In genomic region chr18:22282311-22283235, GRCh38 we compare ENCODE assay signal across 8 cellular contexts.
DNase-seq lines count a peak whose midpoint lies in the region; ATAC-seq and TF ChIP-seq lines count a peak whose summit lies in the region.

No MANE protein-coding gene starts in this region.

- peak in 3 of 5 experiments; percentile 7 to 81 (median 73) for DNase-seq in T-helper 2 cell
- no peak for DNase-seq in T-helper 2 cell treated with Interferon-gamma antibody and Interleukin-4, amounts not matched to agents 5 μg/mL and 100 μg/mL, for 36 hours (ENCODE audit: low spot score)
- peak in 30 of 34 experiments; percentile 8 to 62 (median 33) for DNase-seq in T-cell
- DNase-seq in esophagus muscularis mucosa (ENCODE audit: extremely low spot score), result no peak
- DNase-seq in stomach, result no peak
- no peak for DNase-seq in G401 (ENCODE audit: low spot score)

- H3K4me3 Mint-ChIP-seq in T-helper 2 cell treated with Interferon-gamma antibody and Interleukin-4, amounts not matched to agents 5 μg/mL and 100 μg/mL, for 36 hours, result no peak overlapping the region
- no peak overlapping the region for H3K4me3 Mint-ChIP-seq in T-cell

- no peak for TF ChIP-seq CTCF in esophagus muscularis mucosa (IDR thresholded peaks at IDR 0.05)
- no peak for TF ChIP-seq CTCF in stomach (IDR thresholded peaks at IDR 0.05)

- in situ Hi-C loops in G401 (cut with HindIII; ENCODE audit: low sequenced_read_pairs), result no loop called here

- no peak for TF ChIP-seq EP300 in esophagus muscularis mucosa (IDR thresholded peaks at IDR 0.05)
- no peak for TF ChIP-seq EP300 in stomach (IDR thresholded peaks at IDR 0.05)

- no peaks in the 10 kb centered on the region for H3K9me3 ChIP-seq in esophagus muscularis mucosa
- H3K9me3 ChIP-seq in stomach, result no peaks in the 10 kb centered on the region

- POLR2A ChIA-PET in T-cell (lab: Charles Lee), result interaction anchor here in 1 of 2 donors (0.7 to 1.6 kb wide), 4 partner anchors 10 to 112 kb away, joined by 3 to 12 read pairs (median 6); no protein-coding TSS in a partner anchor

- peaks cover 3% of the 10 kb centered on the region for H3K9me3 Mint-ChIP-seq in T-helper 2 cell treated with Interferon-gamma antibody and Interleukin-4, amounts not matched to agents 5 μg/mL and 100 μg/mL, for 36 hours
- H3K9me3 Mint-ChIP-seq in T-cell, result peaks cover 0 to 8% (median 0%) of the 10 kb centered on the region in 3 donors

- ATAC-seq in T-cell (replicated peaks in 1 of 4) (peak; percentile 35 to 92 (median 82)), HG02678 (IDR thresholded peaks at IDR 0.05; ENCODE audit: unreplicated experiment) (no peak), HG02763 (IDR thresholded peaks at IDR 0.05; ENCODE audit: unreplicated experiment) (no peak)

- H3K4me1 ChIP-seq in esophagus muscularis mucosa (peaks cover 0 to 24% (median 9%) of the 10 kb centered on the region in 4 donors), stomach (peaks cover 0 to 40% (median 3%) of the 10 kb centered on the region in 4 donors)

- CTCF ChIA-PET in T-cell (lab: Charles Lee), result interaction anchor here (0.6 to 1.6 kb wide), 6 partner anchors 10 to 279 kb away, joined by 3 to 7 read pairs (median 4); no protein-coding TSS in a partner anchor

- H3K27ac ChIP-seq in esophagus muscularis mucosa (replicated peaks in 1 of 4), result peak overlapping the region in 3 of 4 donors; percentile 3 to 45 (median 8)
- H3K27ac ChIP-seq in stomach, result peak overlapping the region in 3 of 5 donors; percentile 18 to 75 (median 61)

- H3K4me3 ChIP-seq in esophagus muscularis mucosa (no peak overlapping the region), stomach (no peak overlapping the region)

- H3K27me3 ChIP-seq in esophagus muscularis mucosa (no peaks in the 10 kb centered on the region), stomach (no peaks in the 10 kb centered on the region)

- WGBS in esophagus muscularis mucosa, result 50% methylated on average over 8 of the region's 8 CpGs
- 36 to 47% (median 40%) methylated on average over 8 of the region's 8 CpGs for WGBS in stomach, 5 donors

- TF ChIP-seq POLR2A in esophagus muscularis mucosa (IDR thresholded peaks at IDR 0.05; ENCODE audit: low read depth), result no peak
- no peak for TF ChIP-seq POLR2A in stomach (IDR thresholded peaks at IDR 0.05)

- H3K4me1 Mint-ChIP-seq in T-helper 2 cell treated with Interferon-gamma antibody and Interleukin-4, amounts not matched to agents 5 μg/mL and 100 μg/mL, for 36 hours (ENCODE audit: low read depth), result no peaks in the 10 kb centered on the region
- H3K4me1 Mint-ChIP-seq in T-cell, result peaks cover 0 to 17% (median 8%) of the 10 kb centered on the region in 3 donors

- H3K36me3 ChIP-seq in esophagus muscularis mucosa (no peaks in the 10 kb centered on the region), stomach (no peaks in the 10 kb centered on the region)

- H3K27ac Mint-ChIP-seq in T-helper 2 cell treated with Interferon-gamma antibody and Interleukin-4, amounts not matched to agents 5 μg/mL and 100 μg/mL, for 36 hours, result no peak overlapping the region
- H3K27ac Mint-ChIP-seq in T-cell, result peak overlapping the region; percentile 65 to 70

- no peaks in the 10 kb centered on the region for H3K27me3 Mint-ChIP-seq in T-helper 2 cell treated with Interferon-gamma antibody and Interleukin-4, amounts not matched to agents 5 μg/mL and 100 μg/mL, for 36 hours (ENCODE audit: low read depth)
- no peaks in the 10 kb centered on the region for H3K27me3 Mint-ChIP-seq in T-cell

- H3K36me3 Mint-ChIP-seq in T-helper 2 cell treated with Interferon-gamma antibody and Interleukin-4, amounts not matched to agents 5 μg/mL and 100 μg/mL, for 36 hours (ENCODE audit: low read depth), result no peaks in the 10 kb centered on the region
- no peaks in the 10 kb centered on the region for H3K36me3 Mint-ChIP-seq in T-cell

- intact Hi-C loops in esophagus muscularis mucosa (cut with DNase I), result loop anchor here (5.0 kb wide), 1 partner anchor 275 kb away; no protein-coding TSS in a partner anchor
- intact Hi-C loops in stomach (cut with DNase I; ENCODE audit: low total_unique reads), result no loop called here

Comparison
In these comparisons a context has a peak if more than half of its experiments do, and no peak if none do; other contexts are left out.
1. DNase-seq: peak in T-helper 2 cell (3 of 5) and T-cell (30 of 34); none in T-helper 2 cell treated with Interferon-gamma antibody and Interleukin-4, amounts not matched to agents 5 μg/mL and 100 μg/mL, for 36 hours (single experiment), esophagus muscularis mucosa (single experiment), stomach (single experiment) and G401 (single experiment).
2. ATAC-seq: peak in T-cell (4 of 4); none in HG02678 (single experiment) and HG02763 (single experiment).